25 cellular contexts compared by ENCODE assay signal in genomic region chr2:146244131-146244530, GRCh38.
DNase-seq lines count a peak whose midpoint lies in the region; ATAC-seq, FAIRE-seq and TF ChIP-seq lines count a peak whose summit lies in the region.
"Had no signal": no experiment of that assay in that cellular context is flagged by ENCODE, and none has a peak within 500 bp of the region (broad histone marks: within the 10 kb centered on the region; RNA-seq: fewer than 3 reads in every experiment).

No MANE protein-coding gene starts in this region.

- no peaks in the 10 kb centered on the region for H3K23me2 ChIP-seq in H1 (ENCODE audit: low read depth, low read length)

- no peak overlapping the region for H3K27ac ChIP-seq in IMR-90 (ENCODE audit: insufficient read depth, low read length)
- H3K27ac ChIP-seq in SK-N-MC, result no peak overlapping the region; the same call in 1 of the 2 replicates
- no peak overlapping the region for H3K27ac ChIP-seq in H1 (ENCODE audit: low read depth, low read length)
- no peak overlapping the region for H3K27ac ChIP-seq in caudate nucleus (ENCODE audit: low read depth, low read length)
- H3K27ac ChIP-seq in psoas muscle, result no peak overlapping the region
- H3K27ac ChIP-seq: C4-2B had no signal

- H3K4me1 Mint-ChIP-seq in neural crest cell, result peaks cover 16% of the 10 kb centered on the region
- H3K4me1 Mint-ChIP-seq: IgD-negative memory B cell, T-cell had no signal

- H3K4ac ChIP-seq in IMR-90 (ENCODE audit: low read depth, low read length), result no peak overlapping the region
- H3K4ac ChIP-seq in H1 (replicated peaks; ENCODE audit: insufficient read length, low read depth, low read length), result no peak overlapping the region

- H3K18ac ChIP-seq in IMR-90 (ENCODE audit: low read depth, low read length) (no peak overlapping the region; the same call in 1 of the 2 replicates), H1 (ENCODE audit: extremely low read depth, low read length) (no peak overlapping the region)

- H3K4me1 ChIP-seq in IMR-90 (ENCODE audit: control insufficient read depth, insufficient read depth, low read length) (peaks cover 8% of the 10 kb centered on the region), H1 (replicated peaks in 1 of 4; ENCODE audit: control insufficient read depth in 3 of 4, insufficient read depth in 4 of 4, low read length in 3 of 4) (peaks cover 0 to 4% (median 0%) of the 10 kb centered on the region in 4 experiments; a peak in 1 of 7 replicates), psoas muscle (no peaks in the 10 kb centered on the region), BE2C (no peaks in the 10 kb centered on the region)
- H3K4me1 ChIP-seq: Caco-2 had no signal

- H2AK9ac ChIP-seq in IMR-90 (replicated peaks; ENCODE audit: low read depth, low read length, poor library complexity), result no peak overlapping the region

- H3K9me3 Mint-ChIP-seq in neural crest cell, result no peaks in the 10 kb centered on the region
- H3K9me3 Mint-ChIP-seq: IgD-negative memory B cell had no signal

- no CpG with 5 or more reads among the region's 2 CpGs for WGBS in IMR-90 (ENCODE audit: extremely low coverage in 2 of 2, insufficient read length in 1 of 2), 2 experiments
- WGBS in H1 (ENCODE audit: extremely low coverage in 1 of 2, insufficient coverage in 1 of 2, insufficient read length in 1 of 2, insufficient replicate concordance in 2 of 2, low coverage in 1 of 2, low lambda C conversion rate in 2 of 2, missing lambda C conversion rate in 1 of 2), 2 experiments, result 90% methylated on average over 2 of the region's 2 CpGs; no CpG with 5 or more reads in 1 of the 2 experiments
- WGBS in psoas muscle, 3 donors, result 20 to 26% (median 25%) methylated on average over 2 of the region's 2 CpGs

- H3K14ac ChIP-seq in IMR-90 (replicated peaks; ENCODE audit: low read depth, low read length) (no peak overlapping the region), H1 (ENCODE audit: insufficient read length) (no peak overlapping the region)

- H3K79me1 ChIP-seq in IMR-90 (ENCODE audit: low read depth in 1 of 2, low read length in 2 of 2) (no peaks in the 10 kb centered on the region), H1 (ENCODE audit: low read depth, low read length) (no peaks in the 10 kb centered on the region)

- H4K8ac ChIP-seq in IMR-90 (ENCODE audit: low read depth in 2 of 2, low read length in 2 of 2) (no peak overlapping the region), H1 (ENCODE audit: extremely low read depth, insufficient read depth, low read length) (no peak overlapping the region)

- H3K36me3 ChIP-seq in IMR-90 (ENCODE audit: control insufficient read depth, insufficient read depth, low read length) (no peaks in the 10 kb centered on the region), SK-N-MC (ENCODE audit: insufficient read depth, low read length) (no peaks in the 10 kb centered on the region), H1 (ENCODE audit: control insufficient read depth in 2 of 4, insufficient read depth in 4 of 4, low read length in 3 of 4) (no peaks in the 10 kb centered on the region), psoas muscle (ENCODE audit: insufficient read depth in 1 of 2, low read depth in 1 of 2) (no peaks in the 10 kb centered on the region), BE2C (no peaks in the 10 kb centered on the region)

- H4K91ac ChIP-seq in IMR-90 (ENCODE audit: insufficient read depth, low read depth, low read length) (no peak overlapping the region), H1 (replicated peaks; ENCODE audit: insufficient read length, low read length) (no peak overlapping the region)

- ATAC-seq in IMR-90 (ENCODE audit: low read depth) (no peak), psoas muscle (no peak)
- ATAC-seq: CD8-positive, alpha-beta T cell; GM12878; HCT116; Panc1; T-cell had no signal

- H2BK5ac ChIP-seq in IMR-90 (ENCODE audit: low read depth, low read length, poor library complexity, severe bottlenecking) (no peak overlapping the region), H1 (ENCODE audit: low read depth, low read length) (no peak overlapping the region)

- dilution Hi-C loops in IMR-90 (cut with HindIII; ENCODE audit: low sequenced_read_pairs, unreplicated experiment), result no loop called here

- H3K9me3 ChIP-seq in IMR-90 (ENCODE audit: control insufficient read depth, insufficient read depth, low read length) (no peaks in the 10 kb centered on the region), SK-N-MC (ENCODE audit: low read depth, low read length) (no peaks in the 10 kb centered on the region), H1 (ENCODE audit: insufficient read depth in 2 of 2, low read depth in 1 of 2, low read length in 1 of 2) (no peaks in the 10 kb centered on the region), psoas muscle (no peaks in the 10 kb centered on the region), BE2C (no peaks in the 10 kb centered on the region)
- H3K9me3 ChIP-seq: Caco-2 had no signal

- H2AK5ac ChIP-seq in IMR-90 (ENCODE audit: low read depth, low read length) (no peak overlapping the region), H1 (ENCODE audit: low read depth, low read length) (no peak overlapping the region)

- BruUV-seq in IMR-90 (replicated peaks; lab: Mats Ljungman, UMichigan), result no TSS peak

- H3K23ac ChIP-seq in IMR-90 (ENCODE audit: low read depth, low read length) (no peak overlapping the region), H1 (ENCODE audit: insufficient read length) (no peak overlapping the region)

- in situ Hi-C loops in IMR-90 (cut with MboI; ENCODE audit: low sequenced_read_pairs), result no loop called here

- no peak for TF ChIP-seq RAD21 in IMR-90 (IDR thresholded peaks at IDR 0.05; ENCODE audit: low read length)
- TF ChIP-seq RAD21 in H1 (IDR thresholded peaks at IDR 0.05 in 1 of 2, conservative IDR thresholded peaks at IDR 0.05 in 1 of 2; ENCODE audit: low read depth in 2 of 2, low read length in 2 of 2), result no peak

- no peak overlapping the region for H2BK20ac ChIP-seq in IMR-90 (ENCODE audit: low read depth, low read length)
- no peak overlapping the region for H2BK20ac ChIP-seq in H1 (ENCODE audit: low read length)

- no peak overlapping the region for H2AFZ ChIP-seq in IMR-90 (replicated peaks; ENCODE audit: low read length, poor library complexity)
- H2AFZ ChIP-seq in H1 (ENCODE audit: low read length), result no peak overlapping the region

- peaks cover 5% of the 10 kb centered on the region for H3K9me1 ChIP-seq in IMR-90 (ENCODE audit: insufficient read depth, low read length)

- H3K4me3 ChIP-seq in IMR-90 (ENCODE audit: insufficient read depth, low read depth, low read length), result no peak overlapping the region
- H3K4me3 ChIP-seq in SK-N-MC, result peak overlapping the region; percentile 49
- H3K4me3 ChIP-seq in H1 (ENCODE audit: extremely low read depth in 1 of 4, insufficient read depth in 2 of 4, low read depth in 3 of 4, low read length in 4 of 4), result no peak overlapping the region
- H3K4me3 ChIP-seq in psoas muscle, result no peak overlapping the region
- H3K4me3 ChIP-seq in BE2C (ENCODE audit: low read depth, low read length), result no peak overlapping the region
- H3K4me3 ChIP-seq: GM12878 had no signal

- TF ChIP-seq CTCF in IMR-90 (conservative IDR thresholded peaks at IDR 0.05; ENCODE audit: low read depth, low read length) (no peak), H1 (IDR thresholded peaks at IDR 0.05; ENCODE audit: control extremely low read depth in 1 of 3, insufficient read depth in 1 of 3, low read depth in 1 of 3, low read length in 3 of 3) (no peak), neural crest cell (conservative IDR thresholded peaks at IDR 0.05) (no peak), psoas muscle (IDR thresholded peaks at IDR 0.05) (no peak), BE2C (IDR thresholded peaks at IDR 0.05; ENCODE audit: low read depth, low read length) (no peak)

- H3K4me2 ChIP-seq in IMR-90 (ENCODE audit: low read depth, low read length) (no peak overlapping the region), H1 (ENCODE audit: insufficient read depth in 1 of 2, low read depth in 2 of 2, low read length in 2 of 2) (no peak overlapping the region)

- H2BK120ac ChIP-seq in IMR-90 (ENCODE audit: low read depth, low read length), result no peak overlapping the region
- no peak overlapping the region for H2BK120ac ChIP-seq in H1 (replicated peaks; ENCODE audit: low read depth, low read length)

- TF ChIP-seq POLR2A in IMR-90 (IDR thresholded peaks at IDR 0.05; ENCODE audit: low read depth, low read length) (no peak), H1 (IDR thresholded peaks at IDR 0.05; ENCODE audit: control extremely low read depth in 1 of 2, low read depth in 2 of 2, low read length in 2 of 2) (no peak)

- H2BK12ac ChIP-seq in H1 (ENCODE audit: low read depth, low read length), result no peak overlapping the region

- H4K20me1 ChIP-seq in IMR-90 (ENCODE audit: insufficient read depth, low read length) (no peaks in the 10 kb centered on the region), H1 (replicated peaks in 1 of 2; ENCODE audit: control insufficient read depth in 1 of 2, insufficient read depth in 2 of 2, low read length in 2 of 2) (no peaks in the 10 kb centered on the region)

- peak overlapping the region; percentile 44 for H3K27ac Mint-ChIP-seq in neural crest cell (ENCODE audit: unreplicated experiment)
- H3K27ac Mint-ChIP-seq: CD8-positive, alpha-beta T cell; IgD-negative memory B cell; T-cell had no signal

- CTCF ChIA-PET in IMR-90 (lab: Yijun Ruan, JAX) (no interaction called here), H1 (lab: Charles Lee; ENCODE audit: partially characterized antibody) (interaction anchor here (1.2 to 1.6 kb wide), 2 partner anchors 13 to 457 kb away, joined by 3 to 4 read pairs; no protein-coding TSS in a partner anchor)

- POLR2A ChIA-PET in IMR-90 (lab: Charles Lee; ENCODE audit: unreplicated experiment) (no interaction called here), H1 (lab: Charles Lee; ENCODE audit: partially characterized antibody) (no interaction called here)

- H2BK15ac ChIP-seq in IMR-90 (ENCODE audit: low read depth, low read length) (no peak overlapping the region), H1 (ENCODE audit: low read length) (no peak overlapping the region)

- H3K27me3 ChIP-seq in IMR-90 (ENCODE audit: control insufficient read depth, insufficient read depth, low read length) (no peaks in the 10 kb centered on the region), H1 (replicated peaks in 1 of 4; ENCODE audit: control insufficient read depth in 3 of 4, extremely low read depth in 1 of 4, insufficient read depth in 3 of 4, low read length in 3 of 4) (no peaks in the 10 kb centered on the region), psoas muscle (ENCODE audit: insufficient read depth in 3 of 3, low read length in 2 of 3) (no peaks in the 10 kb centered on the region), BE2C (no peaks in the 10 kb centered on the region)

- DNase-seq in IMR-90 (no peak), SK-N-MC (ENCODE audit: low read depth, low spot score) (no peak), H1 (ENCODE audit: low read depth in 1 of 2, low spot score in 2 of 2) (no peak), neural crest cell (ENCODE audit: low read depth, low spot score) (no peak), caudate nucleus (lab: John Stamatoyannopoulos, UW) (no peak), psoas muscle (no peak), BE2C (no peak)
- DNase-seq: Caco-2; CD8-positive, alpha-beta T cell; DMS79; EL; GDM1; GOT3; NCI-H1092 treated with DMSO at 0.1 percent for 48 hours; NCI-H1436; NCI-H1930; NCI-H2107; NCI-H526; NCI-H82; T-cell had no signal

- H3K9ac ChIP-seq in IMR-90 (ENCODE audit: low read depth, low read length) (no peak overlapping the region), SK-N-MC (ENCODE audit: insufficient read length) (peak overlapping the region; percentile 24), H1 (replicated peaks in 1 of 4; ENCODE audit: extremely low read depth in 1 of 4, low read depth in 3 of 4, low read length in 3 of 4) (no peak overlapping the region)

- intact Hi-C loops in IMR-90 (cut with micrococcal nuclease) (no loop called here), psoas muscle (cut with DNase I) (no loop called here)

- no peak for FAIRE-seq in H1 (lab: Jason Lieb, UNC)
- FAIRE-seq: GM12878 had no signal

- H3K56ac ChIP-seq in IMR-90 (ENCODE audit: extremely low read depth, insufficient read depth, low read length), result no peak overlapping the region; the same call in 1 of the 2 replicates
- no peak overlapping the region for H3K56ac ChIP-seq in H1 (replicated peaks; ENCODE audit: insufficient read length, low read depth, low read length)

- no peak overlapping the region; the same call in 1 of the 2 replicates for H4K5ac ChIP-seq in IMR-90 (ENCODE audit: low read depth, low read length)
- H4K5ac ChIP-seq in H1 (ENCODE audit: insufficient read length, low read depth, low read length), result no peak overlapping the region

- TF ChIP-seq EP300 in H1 (IDR thresholded peaks at IDR 0.05; ENCODE audit: borderline replicate concordance in 1 of 2, low read depth in 2 of 2, low read length in 2 of 2), result no peak

- H3K36me3 Mint-ChIP-seq in neural crest cell (ENCODE audit: low read depth), result no peaks in the 10 kb centered on the region
- H3K36me3 Mint-ChIP-seq: CD8-positive, alpha-beta T cell; IgD-negative memory B cell; T-cell had no signal

- no peaks in the 10 kb centered on the region for H3K27me3 Mint-ChIP-seq in neural crest cell (ENCODE audit: low read depth)
- H3K27me3 Mint-ChIP-seq: IgD-negative memory B cell, T-cell had no signal

- no peak overlapping the region for H3K4me3 Mint-ChIP-seq in neural crest cell
- H3K4me3 Mint-ChIP-seq: CD8-positive, alpha-beta T cell; IgD-negative memory B cell; T-cell had no signal

- no peaks in the 10 kb centered on the region for H3K79me2 ChIP-seq in H1 (ENCODE audit: control insufficient read depth in 1 of 2, insufficient read depth in 2 of 2, low read length in 2 of 2)
